Comparison of ENCODE assay signal across 8 cellular contexts in genomic region chr14:30610719-30611388, GRCh38. TPM values are rescaled to one million over a fixed set of nuclear protein-coding genes. Genes with fewer than 3 reads are reported as not detected.
DNase-seq lines count a peak whose midpoint lies in the region; ATAC-seq and TF ChIP-seq lines count a peak whose summit lies in the region.

No MANE protein-coding gene starts in this region.

- H3K4me3 ChIP-seq in AG04450 (ENCODE audit: low read depth, low read length) (no peak overlapping the region), body of pancreas (no peak overlapping the region)

- H3K27me3 ChIP-seq in AG04450 (ENCODE audit: control insufficient read depth, insufficient read depth, low read length) (no peaks in the 10 kb centered on the region), body of pancreas (no peaks in the 10 kb centered on the region)

- TF ChIP-seq POLR2A in body of pancreas (IDR thresholded peaks at IDR 0.05), result no peak

- H3K36me3 ChIP-seq in body of pancreas (replicated peaks in 1 of 2; ENCODE audit: insufficient read depth in 1 of 2, low read depth in 2 of 2), result no peaks in the 10 kb centered on the region

- DNase-seq in AG04450 (ENCODE audit: low read depth, low spot score), result peak; percentile 47
- DNase-seq in NCI-H2196 (lab: John Stamatoyannopoulos, UW; ENCODE audit: unreplicated experiment), result peak; percentile 89
- peak; percentile 66 to 77 (median 74) for DNase-seq in body of pancreas
- DNase-seq in left kidney (ENCODE audit: low read depth, low spot score), result peak; percentile 41
- no peak for DNase-seq in SK-N-DZ (ENCODE audit: low spot score)
- no peak for DNase-seq in stimulated activated CD4-positive, alpha-beta T cell treated with anti-CD3 and anti-CD28 coated beads, Interleukin-4, amount 100 ng/mL, for 1 hour

- peak; percentile 68 for ATAC-seq in GM18868 (IDR thresholded peaks at IDR 0.05; ENCODE audit: unreplicated experiment)
- ATAC-seq in body of pancreas, result peak; percentile 66
- no peak for ATAC-seq in HG02938 (IDR thresholded peaks at IDR 0.05; ENCODE audit: unreplicated experiment)

- WGBS in body of pancreas, 2 donors, result 16 to 17% methylated on average over 6 of the region's 6 CpGs

- POLR2A ChIA-PET in AG04450 (lab: Yijun Ruan, JAX), result interaction anchor here (1.5 kb wide), 1 partner anchor 11 kb away, joined by 3 read pairs; the partner anchor contains the start of gene SCFD1

- H3K9me3 ChIP-seq in AG04450 (ENCODE audit: control insufficient read depth, insufficient read depth, low read length) (no peaks in the 10 kb centered on the region), body of pancreas (no peaks in the 10 kb centered on the region)

- intact Hi-C loops in body of pancreas (cut with DNase I), result no loop called here

- TF ChIP-seq CTCF in AG04450 (IDR thresholded peaks at IDR 0.05; ENCODE audit: low read depth, low read length) (peak; percentile 46), body of pancreas (IDR thresholded peaks at IDR 0.05) (peak in 5 of 7 experiments; percentile 11 to 30 (median 25))

- H3K4me1 ChIP-seq in body of pancreas, result peaks cover 30% of the 10 kb centered on the region

- CTCF ChIA-PET in AG04450 (lab: Charles Lee), result interaction anchor here (0.7 to 1.5 kb wide), 7 partner anchors 10 to 235 kb away, joined by 3 to 13 read pairs (median 4); partner anchors contain the start of gene G2E3

- no peak overlapping the region for H3K27ac ChIP-seq in AG04450 (ENCODE audit: low read depth, low read length)
- H3K27ac ChIP-seq in body of pancreas, result no peak overlapping the region

RNA-seq across cellular contexts. Expression of gene SCFD1, which starts 11.3 kb away (rescaled TPM):
- 109 and 160 TPM in 2 replicates for polyA plus RNA-seq in AG04450 (2011; rRNA removed)
- polyA minus RNA-seq in AG04450 (2011; rRNA and poly(A)+ RNA removed), result 67.0 and 141 TPM in 2 replicates
- 10 to 100 TPM; 71.9 to 91.1 TPM for total RNA-seq in body of pancreas
- 57.8 and 65.1 TPM in 2 replicates for polyA plus RNA-seq in SK-N-DZ (2014; cell fraction: cytosol; rRNA removed)
- 68.8 and 69.3 TPM in 2 replicates for polyA plus RNA-seq in SK-N-DZ (2014; cell fraction: nucleus; rRNA removed)

RNA-seq across cellular contexts. Expression of gene G2E3, which starts 51.9 kb away (rescaled TPM):
- 12.6 and 21.7 TPM in 2 replicates for polyA plus RNA-seq in AG04450 (2011; rRNA removed)
- polyA minus RNA-seq in AG04450 (2011; rRNA and poly(A)+ RNA removed), result 9.2 and 19.2 TPM in 2 replicates
- 1 to 10 TPM; 6.6 to 8.8 TPM for total RNA-seq in body of pancreas
- 25.6 and 33.3 TPM in 2 replicates for polyA plus RNA-seq in SK-N-DZ (2014; cell fraction: cytosol; rRNA removed)
- 28.9 and 37.7 TPM in 2 replicates for polyA plus RNA-seq in SK-N-DZ (2014; cell fraction: nucleus; rRNA removed)

Comparison
In these comparisons a context has a peak if more than half of its experiments do, and no peak if none do; other contexts are left out.
1. DNase-seq: peak in AG04450 (single experiment), NCI-H2196 (single experiment), body of pancreas (4 of 4) and left kidney (single experiment); none in SK-N-DZ (single experiment) and stimulated activated CD4-positive, alpha-beta T cell treated with anti-CD3 and anti-CD28 coated beads, Interleukin-4, amount 100 ng/mL, for 1 hour (single experiment).